In the genomic region with DNA sequence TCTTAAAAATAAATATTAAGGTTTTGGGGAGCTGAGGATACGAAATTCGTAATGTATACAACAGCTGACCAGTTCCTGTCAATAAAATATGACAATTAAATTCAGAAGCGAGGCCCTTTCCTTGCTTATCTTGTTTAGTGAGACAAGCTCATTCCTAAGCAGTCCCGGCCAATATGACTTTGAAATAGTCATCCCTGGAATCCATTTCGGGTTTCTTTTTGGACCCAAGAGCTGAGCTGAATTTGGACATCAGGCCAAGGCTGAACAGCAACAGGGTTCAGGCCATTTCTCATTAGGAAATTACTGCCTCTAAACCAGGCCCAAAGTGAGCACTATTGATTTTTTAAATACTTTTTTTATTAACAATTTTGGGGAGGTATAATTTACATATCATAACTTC, we compare ENCODE assay signal across 34 cellular contexts. TPM values are rescaled to one million over a fixed set of nuclear protein-coding genes. Genes with fewer than 3 reads are reported as not detected.
"Had no signal": no experiment of that assay in that cellular context is flagged by ENCODE, and none has a peak within 500 bp of the region (broad histone marks: within the 10 kb centered on the region; RNA-seq: fewer than 3 reads in every experiment).

No MANE protein-coding gene starts in this region.

- DNase-seq: activated CD4-positive, alpha-beta memory T cell treated with anti-CD3 and anti-CD28 coated beads for 36 hours; activated CD4-positive, alpha-beta T cell treated with anti-CD3 and anti-CD28 coated beads for 4 hours; activated CD4-positive, alpha-beta T cell treated with anti-CD3 and anti-CD28 coated beads, Interleukin-2, amount 50 U/mL, for 1 hour; activated CD8-positive, alpha-beta memory T cell treated with anti-CD3 and anti-CD28 coated beads, Interleukin-2, amount 50 U/mL, for 4 hours; activated gamma-delta T cell treated with Interleukin-2 at 50 U/mL for 16 hours; activated naive CD4-positive, alpha-beta T cell treated with anti-CD3 and anti-CD28 coated beads for 36 hours; activated T-cell treated with anti-CD3 and anti-CD28 coated beads for 4 hours; activated T-cell treated with anti-CD3 and anti-CD28 coated beads, Interleukin-2, amount 50 U/mL, for 4 hours; anterior cingulate cortex; central memory CD4-positive, alpha-beta T cell; Kasumi-1; KG1; MG63; NCI-H1048; NCI-H1105 treated with DMSO at 0.1 percent for 48 hours; NCI-H146; NCI-H187; NCI-H2029 treated with DMSO at 0.1 percent for 48 hours; NCI-H2107; NCI-H2171 treated with DMSO at 0.1 percent for 48 hours; NCI-H226; NCI-H446 treated with DMSO at 0.1 percent for 48 hours; NCI-H524; NCI-H69; NK-92 treated with Interleukin-12 subunit alpha and Interleukin-12 subunit beta, amount 100 ng/mL, for 24 hours; PC-3; Peyer's patch; RPMI8226; SHP77 treated with DMSO at 0.1 percent for 48 hours; SK-N-SH had no signal

- H3K9me3 ChIP-seq: Peyer's patch, SJSA1, SK-N-SH had no signal

- H3K27me3 ChIP-seq: MG63, Peyer's patch, SJSA1 had no signal

- H3K4me1 ChIP-seq: Peyer's patch, SJSA1 had no signal

- H3K4me2 ChIP-seq: SK-N-SH had no signal

- H3K36me3 ChIP-seq: MG63, Peyer's patch, SJSA1 had no signal

- H3K4me3 ChIP-seq: MG63, Peyer's patch, SJSA1 had no signal

- ATAC-seq: activated CD4-positive, CD25-positive, alpha-beta regulatory T cell treated with anti-CD3 and anti-CD28 coated beads, Interleukin-2, amount 50 U/mL, for 24 hours; activated naive CD4-positive, alpha-beta T cell treated with anti-CD3 and anti-CD28 coated beads, Interleukin-2, amount 50 U/mL, for 72 hours; activated T-cell treated with anti-CD3 and anti-CD28 coated beads, Interleukin-2, amount 50 U/mL, for 4 hours; PC-3 had no signal

- H3K27ac ChIP-seq: Peyer's patch, SJSA1 had no signal

RNA-seq across cellular contexts. Expression of gene FMN2, which starts 17.3 kb away (rescaled TPM):
- total RNA-seq: activated CD4-positive, alpha-beta memory T cell treated with anti-CD3 and anti-CD28 coated beads for 36 hours; activated naive CD4-positive, alpha-beta T cell treated with anti-CD3 and anti-CD28 coated beads for 36 hours; activated naive CD4-positive, alpha-beta T cell treated with anti-CD3 and anti-CD28 coated beads, Interleukin-2, amount 50 U/mL, for 72 hours; activated T-cell treated with anti-CD3 and anti-CD28 coated beads, Interleukin-2, amount 50 U/mL, for 4 hours; activated T-helper 1 cell treated with anti-CD3 and anti-CD28 coated beads, Interleukin-12 subunit alpha, Interleukin-12 subunit beta, Interleukin-2, Interleukin-4 antibody, amounts not matched to agents 30 ng/mL and 10 ng/mL and 1 ng/mL, durations not matched to agents 14 hours and 24 hours and 36 hours had no signal
